7 cellular contexts compared by ENCODE assay signal in the genomic region with DNA sequence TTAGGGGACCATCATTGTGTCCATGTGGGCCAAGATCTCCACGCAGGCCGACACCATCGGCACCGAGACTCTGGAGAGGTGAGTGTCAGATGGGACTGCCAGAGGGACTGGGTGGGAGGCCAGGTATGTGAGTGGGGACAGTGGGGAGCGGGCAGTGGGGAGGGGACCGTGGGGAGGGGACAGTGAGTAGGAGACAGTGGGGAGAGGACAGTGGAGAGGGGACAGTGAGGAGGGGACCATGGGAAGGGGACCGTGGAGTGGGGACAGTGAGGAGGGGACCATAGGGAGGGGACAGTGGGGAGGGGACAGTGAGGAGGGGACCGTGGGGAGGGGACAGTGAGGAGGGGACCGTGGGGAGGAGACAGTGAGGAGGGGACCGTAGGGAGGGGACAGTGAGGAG. TPM values are rescaled to one million over a fixed set of nuclear protein-coding genes. Genes with fewer than 3 reads are reported as not detected.
"Had no signal": no experiment of that assay in that cellular context is flagged by ENCODE, and none has a peak within 500 bp of the region (broad histone marks: within the 10 kb centered on the region; RNA-seq: fewer than 3 reads in every experiment).

No MANE protein-coding gene starts in this region.

RNA-seq across cellular contexts. Expression of a gene that starts 2.6 kb away (rescaled TPM):
- total RNA-seq: GM23248, GM23338, H1, H4, H7, H9, HFFc6 had no signal

RNA-seq across cellular contexts. Expression of a gene that starts 9.5 kb away (rescaled TPM):
- total RNA-seq: GM23248, H1, H7, H9, HFFc6 had no signal

RNA-seq across cellular contexts. Expression of a gene that starts 10.7 kb away (rescaled TPM):
- total RNA-seq: GM23248, GM23338, H1, H4, H7, H9, HFFc6 had no signal

RNA-seq across cellular contexts. Expression of a gene that starts 13.3 kb away (rescaled TPM):
- total RNA-seq: GM23248, GM23338, H4, H7, HFFc6 had no signal

RNA-seq across cellular contexts. Expression of a gene that starts 17.1 kb away (rescaled TPM):
- total RNA-seq: GM23248, H4 had no signal
